Comparison of ENCODE assay signal across 1 cellular context in the genomic region with DNA sequence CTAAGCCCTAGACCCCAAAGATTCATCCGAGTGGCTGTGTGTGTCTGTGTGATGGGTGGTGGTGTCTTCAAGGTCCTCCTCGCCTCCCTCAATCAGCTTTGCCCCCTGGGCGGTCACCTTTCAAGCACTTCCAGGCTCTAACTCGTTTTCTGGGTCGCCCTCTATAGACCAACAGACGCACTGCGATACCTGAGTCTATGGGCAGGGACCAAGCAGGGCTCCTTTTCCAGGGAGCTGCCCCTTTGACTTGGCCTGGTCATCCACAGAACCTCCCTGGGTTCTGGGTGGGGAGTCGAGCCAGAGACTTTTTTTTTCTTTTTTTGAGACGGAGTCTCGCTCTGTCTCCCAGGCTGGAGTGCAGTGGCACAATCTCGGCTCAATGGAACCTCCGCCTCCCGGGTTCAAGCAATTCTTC.
TF ChIP-seq lines count a peak whose summit lies in the region.

No MANE protein-coding gene starts in this region.

TF ChIP-seq in K562, 482 proteins besides CTCF, POLR2A, EP300 and RAD21 (continued from another document and continues in another):
- no peak for TF ChIP-seq ZNF512 (tag; IDR thresholded peaks at IDR 0.05)
- TF ChIP-seq ELF1 (tag; IDR thresholded peaks at IDR 0.05): no peak
- TF ChIP-seq PBX2 (CRISPR knock-in tag; IDR thresholded peaks at IDR 0.05; ENCODE audit: low read depth): no peak
- TF ChIP-seq PBX2 (tag; conservative IDR thresholded peaks at IDR 0.05; ENCODE audit: low read depth): no peak
- TF ChIP-seq NRF1 (conservative IDR thresholded peaks at IDR 0.05 in 1 of 2, IDR thresholded peaks at IDR 0.05 in 1 of 2): peak in 1 of 2 experiments; percentile 36; a peak in 2 of 4 replicates
- TF ChIP-seq, protein P1, sequence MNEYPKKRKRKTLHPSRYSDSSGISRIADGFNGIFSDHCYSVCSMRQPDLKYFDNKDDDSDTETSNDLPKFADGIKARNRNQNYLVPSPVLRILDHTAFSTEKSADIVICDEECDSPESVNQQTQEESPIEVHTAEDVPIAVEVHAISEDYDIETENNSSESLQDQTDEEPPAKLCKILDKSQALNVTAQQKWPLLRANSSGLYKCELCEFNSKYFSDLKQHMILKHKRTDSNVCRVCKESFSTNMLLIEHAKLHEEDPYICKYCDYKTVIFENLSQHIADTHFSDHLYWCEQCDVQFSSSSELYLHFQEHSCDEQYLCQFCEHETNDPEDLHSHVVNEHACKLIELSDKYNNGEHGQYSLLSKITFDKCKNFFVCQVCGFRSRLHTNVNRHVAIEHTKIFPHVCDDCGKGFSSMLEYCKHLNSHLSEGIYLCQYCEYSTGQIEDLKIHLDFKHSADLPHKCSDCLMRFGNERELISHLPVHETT (CRISPR knock-in tag; conservative IDR thresholded peaks at IDR 0.05 in 1 of 2, IDR thresholded peaks at IDR 0.05 in 1 of 2): no peak
- no peak; the same call in 1 of the 2 replicates for TF ChIP-seq MECOM (CRISPR knock-in tag; IDR thresholded peaks at IDR 0.05)
- no peak for TF ChIP-seq ATF4 (CRISPR knock-in tag; IDR thresholded peaks at IDR 0.05)
- no peak for TF ChIP-seq BRCA1 (IDR thresholded peaks at IDR 0.05)
- no peak for TF ChIP-seq BRCA1 (CRISPR knock-in tag; IDR thresholded peaks at IDR 0.05)
- TF ChIP-seq ZNF41 (CRISPR knock-in tag; conservative IDR thresholded peaks at IDR 0.05): no peak
- no peak for TF ChIP-seq ZNF445 (CRISPR knock-in tag; IDR thresholded peaks at IDR 0.05; ENCODE audit: low read depth)
- TF ChIP-seq CHD4 (IDR thresholded peaks at IDR 0.05; ENCODE audit: insufficient read depth, insufficient replicate concordance, low read depth, low read length, poor library complexity, severe bottlenecking): no peak
- TF ChIP-seq HCFC1 (IDR thresholded peaks at IDR 0.05; ENCODE audit: low read depth, low read length): peak; percentile 44; the same call in 1 of the 2 replicates
- TF ChIP-seq KHSRP (IDR thresholded peaks at IDR 0.05): no peak
- no peak for TF ChIP-seq HDGF (IDR thresholded peaks at IDR 0.05)
- TF ChIP-seq KDM4B (IDR thresholded peaks at IDR 0.05; ENCODE audit: borderline replicate concordance in 2 of 2, low read depth in 1 of 2): no peak
- peak in 1 of 2 experiments; percentile 43; a peak in 1 of 3 replicates for TF ChIP-seq CBX3 (IDR thresholded peaks at IDR 0.05; ENCODE audit: borderline replicate concordance in 1 of 2, low read length in 2 of 2)
- no peak for TF ChIP-seq FOXA1 (IDR thresholded peaks at IDR 0.05; ENCODE audit: borderline replicate concordance)
- peak; percentile 63 for TF ChIP-seq RBM39 (optimal IDR thresholded peaks at IDR 0.05; ENCODE audit: low read depth, low read length)
- TF ChIP-seq CREB3 (tag; conservative IDR thresholded peaks at IDR 0.05; ENCODE audit: low read depth): no peak
- TF ChIP-seq TEAD1 (CRISPR knock-in tag; IDR thresholded peaks at IDR 0.05): peak in 1 of 2 experiments; percentile 56; a peak in 1 of 4 replicates
- no peak; the same call in 1 of the 2 replicates for TF ChIP-seq ZBTB49 (CRISPR knock-in tag; IDR thresholded peaks at IDR 0.05; ENCODE audit: borderline replicate concordance)
- TF ChIP-seq SRSF9 (IDR thresholded peaks at IDR 0.05; ENCODE audit: borderline replicate concordance, low read depth, low read length): no peak
- TF ChIP-seq CREM (IDR thresholded peaks at IDR 0.05; ENCODE audit: low read depth): no peak
- 0 out of 2 replicates have a peak, but pooled peaks have one; percentile 50 for TF ChIP-seq E2F1 (CRISPR knock-in tag; IDR thresholded peaks at IDR 0.05)
- no peak for TF ChIP-seq CREBBP (IDR thresholded peaks at IDR 0.05; ENCODE audit: low read depth, low read length)
- TF ChIP-seq IRF1 (CRISPR knock-in tag; IDR thresholded peaks at IDR 0.05; ENCODE audit: borderline replicate concordance): no peak
- no peak; the same call in 1 of the 2 replicates for TF ChIP-seq TCF3 (CRISPR knock-in tag; IDR thresholded peaks at IDR 0.05)
- TF ChIP-seq, protein P2, sequence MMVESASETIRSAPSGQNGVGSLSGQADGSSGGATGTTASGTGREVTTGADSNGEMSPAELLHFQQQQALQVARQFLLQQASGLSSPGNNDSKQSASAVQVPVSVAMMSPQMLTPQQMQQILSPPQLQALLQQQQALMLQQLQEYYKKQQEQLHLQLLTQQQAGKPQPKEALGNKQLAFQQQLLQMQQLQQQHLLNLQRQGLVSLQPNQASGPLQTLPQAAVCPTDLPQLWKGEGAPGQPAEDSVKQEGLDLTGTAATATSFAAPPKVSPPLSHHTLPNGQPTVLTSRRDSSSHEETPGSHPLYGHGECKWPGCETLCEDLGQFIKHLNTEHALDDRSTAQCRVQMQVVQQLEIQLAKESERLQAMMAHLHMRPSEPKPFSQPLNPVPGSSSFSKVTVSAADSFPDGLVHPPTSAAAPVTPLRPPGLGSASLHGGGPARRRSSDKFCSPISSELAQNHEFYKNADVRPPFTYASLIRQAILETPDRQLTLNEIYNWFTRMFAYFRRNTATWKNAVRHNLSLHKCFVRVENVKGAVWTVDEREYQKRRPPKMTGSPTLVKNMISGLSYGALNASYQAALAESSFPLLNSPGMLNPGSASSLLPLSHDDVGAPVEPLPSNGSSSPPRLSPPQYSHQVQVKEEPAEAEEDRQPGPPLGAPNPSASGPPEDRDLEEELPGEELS (CRISPR knock-in tag; IDR thresholded peaks at IDR 0.05; ENCODE audit: borderline replicate concordance): no peak
- no peak for TF ChIP-seq ARID2 (IDR thresholded peaks at IDR 0.05)
- peak in 1 of 2 experiments; percentile 65; a peak in 1 of 4 replicates for TF ChIP-seq FOXA3 (CRISPR knock-in tag; conservative IDR thresholded peaks at IDR 0.05 in 1 of 2, IDR thresholded peaks at IDR 0.05 in 1 of 2)
- TF ChIP-seq ZNF253 (CRISPR knock-in tag; conservative IDR thresholded peaks at IDR 0.05): no peak
- no peak for TF ChIP-seq OTX1 (CRISPR knock-in tag; IDR thresholded peaks at IDR 0.05)
- TF ChIP-seq ARID4B (CRISPR knock-in tag; IDR thresholded peaks at IDR 0.05): peak; percentile 88
